ENCODE assay signal across 8 cellular contexts in the genomic region with DNA sequence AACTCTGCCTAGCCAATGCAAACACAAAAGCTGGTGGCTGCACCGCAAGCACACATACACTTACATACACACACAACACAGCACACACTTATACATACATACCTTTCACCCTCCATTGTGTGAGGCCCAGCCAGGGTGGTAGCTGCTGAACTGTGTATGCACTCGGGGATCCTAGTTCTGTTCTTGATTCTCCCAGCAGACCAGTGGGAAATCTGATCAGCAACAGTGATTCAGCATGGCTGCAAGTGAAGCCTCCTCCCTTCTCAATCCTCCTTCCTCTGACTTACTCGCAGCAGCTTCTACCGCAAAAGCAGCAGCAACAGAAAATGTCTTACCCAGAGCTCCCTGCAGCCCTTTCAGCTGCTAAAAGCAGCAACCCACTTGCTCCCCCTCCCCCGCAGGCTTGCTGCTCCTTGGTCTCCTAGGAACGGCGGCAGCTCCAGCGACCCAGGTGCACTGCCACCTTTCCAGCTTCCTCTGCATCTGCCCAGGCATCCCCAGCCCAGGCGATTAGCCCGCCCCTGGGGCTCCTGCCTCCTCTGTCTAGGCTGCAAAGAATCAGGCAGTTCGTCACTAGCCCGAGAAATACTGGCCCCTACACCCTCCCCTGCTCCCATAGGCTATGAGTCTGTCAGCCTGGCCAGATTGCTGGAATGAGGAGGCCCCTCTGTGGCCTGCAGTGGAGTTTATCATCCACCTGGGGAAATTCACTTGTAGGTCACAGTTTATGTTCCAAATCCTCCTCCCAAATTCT. TPM values are rescaled to one million over a fixed set of nuclear protein-coding genes. Genes with fewer than 3 reads are reported as not detected.
DNase-seq lines count a peak whose midpoint lies in the region; ATAC-seq and TF ChIP-seq lines count a peak whose summit lies in the region.

A gene with protein sequence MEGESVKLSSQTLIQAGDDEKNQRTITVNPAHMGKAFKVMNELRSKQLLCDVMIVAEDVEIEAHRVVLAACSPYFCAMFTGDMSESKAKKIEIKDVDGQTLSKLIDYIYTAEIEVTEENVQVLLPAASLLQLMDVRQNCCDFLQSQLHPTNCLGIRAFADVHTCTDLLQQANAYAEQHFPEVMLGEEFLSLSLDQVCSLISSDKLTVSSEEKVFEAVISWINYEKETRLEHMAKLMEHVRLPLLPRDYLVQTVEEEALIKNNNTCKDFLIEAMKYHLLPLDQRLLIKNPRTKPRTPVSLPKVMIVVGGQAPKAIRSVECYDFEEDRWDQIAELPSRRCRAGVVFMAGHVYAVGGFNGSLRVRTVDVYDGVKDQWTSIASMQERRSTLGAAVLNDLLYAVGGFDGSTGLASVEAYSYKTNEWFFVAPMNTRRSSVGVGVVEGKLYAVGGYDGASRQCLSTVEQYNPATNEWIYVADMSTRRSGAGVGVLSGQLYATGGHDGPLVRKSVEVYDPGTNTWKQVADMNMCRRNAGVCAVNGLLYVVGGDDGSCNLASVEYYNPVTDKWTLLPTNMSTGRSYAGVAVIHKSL (minus strand): TSS at position 559 of the 754 bp plus-strand sequence. CDS start 443 bp downstream, at position 116.

- DNase-seq in AG09319 (ENCODE audit: extremely low read depth, low read depth) (no peak), SHP77 (lab: John Stamatoyannopoulos, UW) (peak; percentile 61 to 73), body of pancreas (peak; percentile 23 to 62 (median 58)), iPS DF 4.7 (ENCODE audit: extremely low read depth, low spot score) (peak; percentile 72), pulmonary artery endothelial cell (ENCODE audit: low read depth, low spot score) (no peak), MV-4-11 (lab: John Stamatoyannopoulos, UW) (no peak)

- H3K27me3 ChIP-seq in body of pancreas, result no peaks in the 10 kb centered on the region

- no peak for TF ChIP-seq POLR2A in body of pancreas (IDR thresholded peaks at IDR 0.05)

- H3K9me3 ChIP-seq in body of pancreas, result no peaks in the 10 kb centered on the region

- peak within 1 kb of the TSS; percentile 37 to 56 (median 44) for H3K27ac ChIP-seq in body of pancreas

- intact Hi-C loops in body of pancreas (cut with DNase I), result no loop called here

- H3K4me3 ChIP-seq in body of pancreas, result no peak within 1 kb of the TSS

- TF ChIP-seq CTCF in AG09319 (IDR thresholded peaks at IDR 0.05; ENCODE audit: low read depth, low read length) (peak; percentile 21), body of pancreas (IDR thresholded peaks at IDR 0.05) (peak in 3 of 7 experiments; percentile 32 to 46 (median 34))

- no peaks in the 10 kb centered on the region for H3K36me3 ChIP-seq in body of pancreas (replicated peaks in 1 of 2; ENCODE audit: insufficient read depth in 1 of 2, low read depth in 2 of 2)

- peak; percentile 43 for ATAC-seq in GM18870 (IDR thresholded peaks at IDR 0.05; ENCODE audit: unreplicated experiment)
- ATAC-seq in HG03175 (IDR thresholded peaks at IDR 0.05; ENCODE audit: unreplicated experiment), result peak; percentile 48
- peak; percentile 71 for ATAC-seq in body of pancreas

- H3K4me1 ChIP-seq in body of pancreas, result peaks cover 12% of the 10 kb centered on the region

- WGBS in body of pancreas, 2 donors, result 18 to 27% methylated on average over 12 of the region's 12 CpGs

RNA-seq across cellular contexts. Expression of the gene that starts here (rescaled TPM):
- total RNA-seq in body of pancreas (1 to 10 TPM; 3.3 to 5.7 TPM), pulmonary artery endothelial cell (14.9 and 20.0 TPM in 2 replicates)

Comparison
In these comparisons a context has a peak if more than half of its experiments do, and no peak if none do; other contexts are left out.
1. DNase-seq: peak in SHP77 (2 of 2), body of pancreas (4 of 4) and iPS DF 4.7 (single experiment); none in AG09319 (single experiment), pulmonary artery endothelial cell (single experiment) and MV-4-11 (single experiment).
2. Peak in every context shown above with its lines, with median percentiles within 50 percentile points of each other: ATAC-seq.